Comparison of ENCODE assay signal across 26 cellular contexts in the genomic region with DNA sequence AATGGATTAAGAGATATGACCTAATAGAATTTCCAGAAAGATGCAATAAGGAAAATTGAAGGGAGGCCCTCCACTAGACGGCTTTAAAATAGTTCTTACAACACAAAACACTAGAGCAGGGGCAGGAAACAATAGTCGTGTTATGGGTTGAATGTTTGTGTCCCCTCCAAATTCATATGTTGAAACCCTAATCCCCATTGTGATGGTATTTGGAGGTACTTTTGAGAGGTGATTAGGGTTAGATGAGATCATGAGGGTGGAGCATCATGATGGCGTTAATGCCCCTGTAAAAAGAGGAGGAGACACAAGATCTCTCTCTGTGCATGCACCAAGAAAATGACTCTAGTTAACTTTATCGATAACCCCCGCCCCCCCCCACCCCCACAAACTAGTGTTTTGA.
"Had no signal": no experiment of that assay in that cellular context is flagged by ENCODE, and none has a peak within 500 bp of the region (broad histone marks: within the 10 kb centered on the region; RNA-seq: fewer than 3 reads in every experiment).

No MANE protein-coding gene starts in this region.

- H3K27me3 Mint-ChIP-seq: dendritic cell treated with granulocyte-macrophage colony-stimulating factor and Interleukin-4, amounts not matched to agents 40 ng/mL and 50 ng/mL, for 4 days had no signal

- H3K4me3 Mint-ChIP-seq: activated CD4-positive, alpha-beta T cell treated with anti-CD3 and anti-CD28 coated beads, Interleukin-2, amount 10 ng/mL, durations not matched to agents 7 days and 5 days; activated CD8-positive, alpha-beta T cell treated with anti-CD3 and anti-CD28 coated beads for 36 hours; activated naive CD8-positive, alpha-beta T cell; activated T-cell treated with anti-CD3 and anti-CD28 coated beads, Interleukin-2, amount 50 U/mL, for 4 hours; activated T-helper 17 cell treated with anti-CD3 and anti-CD28 coated beads, Interleukin-2, amount 50 U/mL, for 72 hours; central memory CD8-positive, alpha-beta T cell; dendritic cell treated with granulocyte-macrophage colony-stimulating factor and Interleukin-4, amounts not matched to agents 40 ng/mL and 50 ng/mL, for 4 days; endodermal cell had no signal

- ATAC-seq: activated CD8-positive, alpha-beta T cell treated with anti-CD3 and anti-CD28 coated beads for 36 hours; activated T-cell treated with anti-CD3 and anti-CD28 coated beads, Interleukin-2, amount 50 U/mL, for 4 hours; activated T-helper 17 cell treated with anti-CD3 and anti-CD28 coated beads, Interleukin-2, amount 50 U/mL, for 72 hours; esophagus mucosa had no signal

- H3K4me1 Mint-ChIP-seq: central memory CD8-positive, alpha-beta T cell had no signal

- H3K27ac ChIP-seq: brain microvascular endothelial cell, coronary artery, dorsolateral prefrontal cortex had no signal

- H3K9me3 Mint-ChIP-seq: activated CD4-positive, alpha-beta T cell treated with anti-CD3 and anti-CD28 coated beads, Interleukin-2, amount 10 ng/mL, durations not matched to agents 7 days and 5 days; dendritic cell treated with granulocyte-macrophage colony-stimulating factor and Interleukin-4, amounts not matched to agents 40 ng/mL and 50 ng/mL, for 4 days; endodermal cell had no signal

- H3K4me3 ChIP-seq: coronary artery, dorsolateral prefrontal cortex had no signal

- H3K36me3 Mint-ChIP-seq: activated naive CD8-positive, alpha-beta T cell had no signal

- H3K36me3 ChIP-seq: brain microvascular endothelial cell had no signal

- H3K27ac Mint-ChIP-seq: activated CD4-positive, alpha-beta T cell treated with anti-CD3 and anti-CD28 coated beads, Interleukin-2, amount 10 ng/mL, durations not matched to agents 7 days and 5 days; activated CD8-positive, alpha-beta T cell treated with anti-CD3 and anti-CD28 coated beads for 36 hours; activated naive CD8-positive, alpha-beta T cell; activated T-helper 17 cell treated with anti-CD3 and anti-CD28 coated beads, Interleukin-2, amount 50 U/mL, for 72 hours; dendritic cell treated with granulocyte-macrophage colony-stimulating factor and Interleukin-4, amounts not matched to agents 40 ng/mL and 50 ng/mL, for 4 days had no signal

- DNase-seq: activated CD4-positive, alpha-beta T cell treated with anti-CD3 and anti-CD28 coated beads for 1 hour; activated CD4-positive, alpha-beta T cell treated with anti-CD3 and anti-CD28 coated beads for 4 hours; activated CD4-positive, alpha-beta T cell treated with anti-CD3 and anti-CD28 coated beads, Interleukin-2, amount 10 ng/mL, durations not matched to agents 7 days and 5 days; activated CD4-positive, alpha-beta T cell treated with anti-CD3 and anti-CD28 coated beads, Interleukin-2, amount 50 U/mL, for 48 hours; activated CD8-positive, alpha-beta memory T cell treated with anti-CD3 and anti-CD28 coated beads for 24 hours; activated CD8-positive, alpha-beta T cell treated with anti-CD3 and anti-CD28 coated beads for 36 hours; activated effector memory CD4-positive, alpha-beta T cell treated with Interleukin-2 at 50 U/mL for 16 hours; activated gamma-delta T cell treated with Interleukin-2 at 50 U/mL for 16 hours; activated naive CD4-positive, alpha-beta T cell treated with anti-CD3 and anti-CD28 coated beads, Interleukin-2, amount 50 U/mL, for 16 hours; activated naive CD4-positive, alpha-beta T cell treated with Interleukin-2 at 50 U/mL for 16 hours; activated T-cell treated with anti-CD3 and anti-CD28 coated beads, Interleukin-2, amount 50 U/mL, for 4 hours; amniotic stem cell; anterior cingulate cortex; brain microvascular endothelial cell; dorsolateral prefrontal cortex; effector memory CD4-positive, alpha-beta T cell; endodermal cell; foreskin fibroblast; head of caudate nucleus; T-helper 2 cell had no signal

- H3K27me3 ChIP-seq: brain microvascular endothelial cell had no signal
